Comparison of ENCODE assay signal across 8 cellular contexts in genomic region chr1:70222716-70223235, GRCh38. TPM values are rescaled to one million over a fixed set of nuclear protein-coding genes. Genes with fewer than 3 reads are reported as not detected.
A peak's percentile ranks its signal among the peaks of the same experiment; 100 is the strongest.
DNase-seq lines count a peak whose midpoint lies in the region; ATAC-seq, FAIRE-seq and TF ChIP-seq lines count a peak whose summit lies in the region.

No MANE protein-coding gene starts in this region.

- peak overlapping the region; percentile 91 for H3K27ac Mint-ChIP-seq in memory B cell

- no peaks in the 10 kb centered on the region for H3K27me3 ChIP-seq in body of pancreas

- no peaks in the 10 kb centered on the region for H3K9me3 ChIP-seq in body of pancreas

- no peak for ATAC-seq in body of pancreas
- no peak for ATAC-seq in memory B cell (ENCODE audit: low read depth)

- FAIRE-seq in A204.1 (lab: Jason Lieb, UNC): peak; percentile 40

- peaks cover 37% of the 10 kb centered on the region for H3K4me1 ChIP-seq in body of pancreas

- no peaks in the 10 kb centered on the region for H3K36me3 ChIP-seq in body of pancreas (replicated peaks in 1 of 2; ENCODE audit: insufficient read depth in 1 of 2, low read depth in 2 of 2)

- TF ChIP-seq CTCF in HFF-Myc (IDR thresholded peaks at IDR 0.05; ENCODE audit: low read depth, low read length, missing control alignments): no peak
- no peak for TF ChIP-seq CTCF in body of pancreas (IDR thresholded peaks at IDR 0.05)

- DNase-seq in HFF-Myc (ENCODE audit: extremely low read depth, low read depth): no peak
- DNase-seq in body of pancreas: no peak
- DNase-seq in memory B cell (ENCODE audit: low spot score in 2 of 2): no peak
- DNase-seq in ecto neural progenitor cell (ENCODE audit: low spot score): no peak
- DNase-seq in NCI-H128 (lab: John Stamatoyannopoulos, UW; ENCODE audit: unreplicated experiment): no peak
- no peak for DNase-seq in hippocampal formation (lab: John Stamatoyannopoulos, UW)
- no peak for DNase-seq in stimulated activated CD4-positive, alpha-beta T cell treated with anti-CD3 and anti-CD28 coated beads, Interleukin-2, amount 100 ng/mL, for 24 hours

- H3K27me3 Mint-ChIP-seq in memory B cell: no peaks in the 10 kb centered on the region

- peak overlapping the region in 3 of 4 donors; percentile 93 to 98 (median 98) for H3K27ac ChIP-seq in body of pancreas

- intact Hi-C loops in body of pancreas (cut with DNase I): no loop called here

- H3K4me3 ChIP-seq in HFF-Myc (replicated peaks; ENCODE audit: low read depth, low read length) (peak overlapping the region; percentile 84), body of pancreas (no peak overlapping the region)

- no peak overlapping the region for H3K4me3 Mint-ChIP-seq in memory B cell

- peaks cover 28% of the 10 kb centered on the region for H3K4me1 Mint-ChIP-seq in memory B cell

- H3K36me3 Mint-ChIP-seq in memory B cell: peaks cover 6% of the 10 kb centered on the region

- WGBS in body of pancreas, 2 donors: 19 to 20% methylated on average over 3 of the region's 3 CpGs

- TF ChIP-seq POLR2A in body of pancreas (IDR thresholded peaks at IDR 0.05): no peak

- no peaks in the 10 kb centered on the region for H3K9me3 Mint-ChIP-seq in memory B cell

RNA-seq across cellular contexts. Expression of gene SRSF11, which starts 1.6 kb away (rescaled TPM):
- 100 to 1,000 TPM; 157 to 174 TPM for total RNA-seq in body of pancreas

RNA-seq across cellular contexts. Expression of gene LRRC40, which starts 17.4 kb away (rescaled TPM):
- 1 to 10 TPM; 3.3 to 7.3 TPM for total RNA-seq in body of pancreas
